Comparison of ENCODE assay signal across 15 cellular contexts in genomic region chr5:79456890-79457583, GRCh38. TPM values are rescaled to one million over a fixed set of nuclear protein-coding genes. Genes with fewer than 3 reads are reported as not detected.
DNase-seq lines count a peak whose midpoint lies in the region; ATAC-seq, FAIRE-seq and TF ChIP-seq lines count a peak whose summit lies in the region.
"Had no signal": no experiment of that assay in that cellular context is flagged by ENCODE, and none has a peak within 500 bp of the region (broad histone marks: within the 10 kb centered on the region; RNA-seq: fewer than 3 reads in every experiment).

No MANE protein-coding gene starts in this region.

- H3K9me3 Mint-ChIP-seq in Calu3 (ENCODE audit: low read depth, unreplicated experiment), result no peaks in the 10 kb centered on the region
- H3K9me3 Mint-ChIP-seq: activated B cell treated with CpG ODN at 0.5 μM for 24 hours; activated T-helper 2 cell treated with anti-CD3 and anti-CD28 coated beads, Interferon-gamma antibody, Interleukin-2, Interleukin-4, amounts not matched to agents 10 μg/mL and 5 μg/mL and 100 μg/mL, durations not matched to agents 14 hours and 24 hours and 36 hours had no signal

- CTCF ChIA-PET in Calu3 (lab: Charles Lee), result no interaction called here

- no peaks in the 10 kb centered on the region for H3K27me3 Mint-ChIP-seq in Calu3 (ENCODE audit: unreplicated experiment)
- H3K27me3 Mint-ChIP-seq: activated B cell treated with CpG ODN at 0.5 μM for 24 hours had no signal

- no peak overlapping the region for H3K4me3 Mint-ChIP-seq in Calu3 (ENCODE audit: low read depth, unreplicated experiment)
- H3K4me3 Mint-ChIP-seq: activated B cell treated with CpG ODN at 0.5 μM for 24 hours had no signal

- FAIRE-seq in GM19239 (lab: Jason Lieb, UNC), result peak; percentile 94

- DNase-seq in GM12864 (ENCODE audit: low read depth) (peak; percentile 37), GM19239 (ENCODE audit: insufficient read length, low spot score) (no peak), Calu3 (no peak), GM10266 (ENCODE audit: extremely low spot score) (no peak), KG1 (lab: John Stamatoyannopoulos, UW) (no peak)
- DNase-seq in activated T-cell treated with anti-CD3 and anti-CD28 coated beads, Interleukin-2, amount 50 U/mL, for 48 hours, result no peak
- DNase-seq: activated B cell treated with CpG ODN at 0.5 μM for 24 hours, NCI-H1092 treated with DMSO at 0.1 percent for 48 hours, NCI-H510A treated with DMSO at 0.1 percent for 48 hours, retina, SIG-M5 had no signal

- H3K4me1 Mint-ChIP-seq in Calu3 (ENCODE audit: low read depth, unreplicated experiment), result no peaks in the 10 kb centered on the region

- no peak overlapping the region for H3K4me3 ChIP-seq in GM12864 (ENCODE audit: low read depth, low read length)
- H3K4me3 ChIP-seq: thyroid gland had no signal

- no peak overlapping the region for H3K27ac Mint-ChIP-seq in Calu3 (ENCODE audit: unreplicated experiment)
- H3K27ac Mint-ChIP-seq: activated B cell treated with CpG ODN at 0.5 μM for 24 hours; activated T-helper 2 cell treated with anti-CD3 and anti-CD28 coated beads, Interferon-gamma antibody, Interleukin-2, Interleukin-4, amounts not matched to agents 10 μg/mL and 5 μg/mL and 100 μg/mL, durations not matched to agents 14 hours and 24 hours and 36 hours had no signal

- no peaks in the 10 kb centered on the region for H3K36me3 Mint-ChIP-seq in Calu3 (ENCODE audit: insufficient read depth, unreplicated experiment)

- peak; percentile 81 for ATAC-seq in HG02678 (IDR thresholded peaks at IDR 0.05; ENCODE audit: unreplicated experiment)
- peak; percentile 64 for ATAC-seq in HG03565 (IDR thresholded peaks at IDR 0.05; ENCODE audit: unreplicated experiment)

- TF ChIP-seq CTCF in GM12864 (IDR thresholded peaks at IDR 0.05; ENCODE audit: low read depth, low read length, missing control alignments), result no peak
- TF ChIP-seq CTCF in Calu3 (IDR thresholded peaks at IDR 0.05; ENCODE audit: unreplicated experiment), result no peak
- TF ChIP-seq CTCF in GM10266 (IDR thresholded peaks at IDR 0.05; ENCODE audit: control insufficient read depth, insufficient read depth, low read depth, missing control alignments), result no peak

- no TSS peak for BruUV-seq in Calu3 (replicated peaks; lab: Mats Ljungman, UMichigan)

- intact Hi-C loops in Calu3 (cut with micrococcal nuclease; ENCODE audit: unreplicated experiment), result no loop called here

RNA-seq across cellular contexts. Expression of gene HOMER1, which starts 56.9 kb away (rescaled TPM):
- total RNA-seq in Calu3 (2022), result 26.6 and 32.5 TPM in 2 replicates
